Comparison of ENCODE assay signal across 15 cellular contexts in genomic region chr10:101123815-101124617, GRCh38. TPM values are rescaled to one million over a fixed set of nuclear protein-coding genes. Genes with fewer than 3 reads are reported as not detected.
DNase-seq lines count a peak whose midpoint lies in the region; ATAC-seq and TF ChIP-seq lines count a peak whose summit lies in the region.
"Had no signal": no experiment of that assay in that cellular context is flagged by ENCODE, and none has a peak within 500 bp of the region (broad histone marks: within the 10 kb centered on the region; RNA-seq: fewer than 3 reads in every experiment).

No MANE protein-coding gene starts in this region.

- peaks cover 87% of the 10 kb centered on the region for H3K27me3 Mint-ChIP-seq in T-helper 1 cell treated with Interleukin-12 subunit alpha and Interleukin-12 subunit beta and Interleukin-4 antibody, amounts not matched to agents 30 μg/mL and 1 μg/mL, for 36 hours (ENCODE audit: low read depth)
- peaks cover 82% of the 10 kb centered on the region for H3K27me3 Mint-ChIP-seq in T-helper 17 cell

- no peak overlapping the region for H3K27ac ChIP-seq in sigmoid colon
- H3K27ac ChIP-seq: pancreas had no signal

- ATAC-seq in T-helper 17 cell = peak; percentile 27
- no peak for ATAC-seq in HG02588 (IDR thresholded peaks at IDR 0.05; ENCODE audit: unreplicated experiment)
- no peak for ATAC-seq in HG03139 (IDR thresholded peaks at IDR 0.05; ENCODE audit: unreplicated experiment)

- no peak overlapping the region for H3K9ac ChIP-seq in iPS-15b (ENCODE audit: low read depth, low read length)

- no peaks in the 10 kb centered on the region for H3K9me3 ChIP-seq in T-helper 17 cell (ENCODE audit: control insufficient read depth, low read length, poor library complexity, severe bottlenecking)
- no peaks in the 10 kb centered on the region for H3K9me3 ChIP-seq in iPS-15b (ENCODE audit: control insufficient read depth, insufficient read depth, low read length)
- H3K9me3 ChIP-seq in sigmoid colon = peaks cover 0 to 2% (median 0%) of the 10 kb centered on the region in 4 donors
- H3K9me3 ChIP-seq: pancreas had no signal

- H3K9me3 Mint-ChIP-seq in T-helper 1 cell treated with Interleukin-12 subunit alpha and Interleukin-12 subunit beta and Interleukin-4 antibody, amounts not matched to agents 30 μg/mL and 1 μg/mL, for 36 hours = no peaks in the 10 kb centered on the region

- H3K36me3 ChIP-seq in iPS-15b (ENCODE audit: control insufficient read depth, insufficient read depth, low read length) (no peaks in the 10 kb centered on the region), sigmoid colon (no peaks in the 10 kb centered on the region)
- H3K36me3 ChIP-seq: pancreas had no signal

- no peak for TF ChIP-seq POLR2A in sigmoid colon (IDR thresholded peaks at IDR 0.05)

- peaks cover 2% of the 10 kb centered on the region for H3K36me3 Mint-ChIP-seq in T-helper 1 cell treated with Interleukin-12 subunit alpha and Interleukin-12 subunit beta and Interleukin-4 antibody, amounts not matched to agents 30 μg/mL and 1 μg/mL, for 36 hours (ENCODE audit: low read depth)
- peaks cover 13% of the 10 kb centered on the region for H3K36me3 Mint-ChIP-seq in T-helper 17 cell (ENCODE audit: low read depth)

- H3K4me1 ChIP-seq in iPS-15b (ENCODE audit: control insufficient read depth, insufficient read depth, low read length) = peaks cover 5% of the 10 kb centered on the region
- H3K4me1 ChIP-seq in sigmoid colon = peaks cover 0 to 26% (median 21%) of the 10 kb centered on the region in 4 donors

- H3K4me3 Mint-ChIP-seq in T-helper 1 cell treated with Interleukin-12 subunit alpha and Interleukin-12 subunit beta and Interleukin-4 antibody, amounts not matched to agents 30 μg/mL and 1 μg/mL, for 36 hours = peak overlapping the region; percentile 14
- H3K4me3 Mint-ChIP-seq in T-helper 17 cell = peak overlapping the region; percentile 87

- no peak overlapping the region for H3K27ac Mint-ChIP-seq in T-helper 1 cell treated with Interleukin-12 subunit alpha and Interleukin-12 subunit beta and Interleukin-4 antibody, amounts not matched to agents 30 μg/mL and 1 μg/mL, for 36 hours
- no peak overlapping the region for H3K27ac Mint-ChIP-seq in T-helper 17 cell

- H3K27me3 ChIP-seq in iPS-15b (ENCODE audit: control insufficient read depth, insufficient read depth, low read length) (peaks cover 100% of the 10 kb centered on the region), sigmoid colon (peaks cover 37 to 99% (median 84%) of the 10 kb centered on the region in 3 donors)

- H3K4me1 Mint-ChIP-seq in T-helper 1 cell treated with Interleukin-12 subunit alpha and Interleukin-12 subunit beta and Interleukin-4 antibody, amounts not matched to agents 30 μg/mL and 1 μg/mL, for 36 hours (ENCODE audit: low read depth) = peaks cover 16% of the 10 kb centered on the region
- H3K4me1 Mint-ChIP-seq in T-helper 17 cell = peaks cover 26% of the 10 kb centered on the region

- peak overlapping the region; percentile 39 for H3K4me3 ChIP-seq in iPS-15b (ENCODE audit: low read depth, low read length)
- H3K4me3 ChIP-seq in sigmoid colon = peak overlapping the region in 1 of 4 donors; percentile 34

- DNase-seq in T-helper 1 cell (no peak), T-helper 17 cell (no peak), sigmoid colon (peak; percentile 37)
- no peak for DNase-seq in stimulated activated CD4-positive, alpha-beta T cell treated with anti-CD3 and anti-CD28 coated beads, Interleukin-2, amount 100 ng/mL, for 48 hours
- DNase-seq: ACHN, EL, foreskin fibroblast, NCI-H226 had no signal

- no peak for TF ChIP-seq EP300 in sigmoid colon (IDR thresholded peaks at IDR 0.05)

- 23 to 26% methylated on average over 13 of the region's 13 CpGs for WGBS in sigmoid colon, 2 donors

- intact Hi-C loops in sigmoid colon (cut with DNase I) = no loop called here

- TF ChIP-seq CTCF in sigmoid colon (IDR thresholded peaks at IDR 0.05) = no peak

RNA-seq across cellular contexts. Expression of gene TLX1, which starts 7.1 kb away (rescaled TPM):
- not detected for total RNA-seq in T-helper 17 cell
- total RNA-seq in sigmoid colon = not detected
- under 1 TPM in 1 of 3 donors, not detected in 2; 0.07 TPM for polyA plus RNA-seq in sigmoid colon
- total RNA-seq: LHCN-M2, pancreas, RPMI7951 had no signal
